Comparison of ENCODE assay signal across 1 cellular context in genomic region chr16:57300387-57301125, GRCh38.
TF ChIP-seq lines count a peak whose summit lies in the region.

No MANE protein-coding gene starts in this region.

TF ChIP-seq in HepG2, 621 proteins besides CTCF, POLR2A, EP300 and RAD21 (continued from another document and continues in another):
- TF ChIP-seq FOXP4 (CRISPR knock-in tag; IDR thresholded peaks at IDR 0.05) (peak; percentile 58; the same call in 1 of the 2 replicates), MED1 (CRISPR knock-in tag; IDR thresholded peaks at IDR 0.05) (peak; percentile 80), MIER2 (CRISPR knock-in tag; IDR thresholded peaks at IDR 0.05) (peak; percentile 85), POGZ (CRISPR knock-in tag; IDR thresholded peaks at IDR 0.05) (peak; percentile 56), BATF2 (CRISPR knock-in tag; IDR thresholded peaks at IDR 0.05) (no peak), LCORL (IDR thresholded peaks at IDR 0.05) (no peak), LCORL (CRISPR knock-in tag; IDR thresholded peaks at IDR 0.05) (peak; percentile 89), ZNF616 (CRISPR knock-in tag; IDR thresholded peaks at IDR 0.05; ENCODE audit: low read depth) (peak; percentile 89; the same call in 1 of the 2 replicates), RAD51 (IDR thresholded peaks at IDR 0.05; ENCODE audit: borderline replicate concordance) (no peak), ARHGAP35 (CRISPR knock-in tag; IDR thresholded peaks at IDR 0.05; ENCODE audit: borderline replicate concordance) (no peak), SRF (IDR thresholded peaks at IDR 0.05; ENCODE audit: low read depth, low read length) (peak; percentile 35; the same call in 1 of the 2 replicates), ZNF234 (CRISPR knock-in tag; conservative IDR thresholded peaks at IDR 0.05) (no peak), ZNF552 (CRISPR knock-in tag; IDR thresholded peaks at IDR 0.05; ENCODE audit: borderline replicate concordance) (no peak), ZNF629 (CRISPR knock-in tag; conservative IDR thresholded peaks at IDR 0.05) (peak; percentile 50), ZNF335 (CRISPR knock-in tag; IDR thresholded peaks at IDR 0.05) (peak; percentile 93), PHF8 (CRISPR knock-in tag; IDR thresholded peaks at IDR 0.05) (no peak), GATAD1 (CRISPR knock-in tag; IDR thresholded peaks at IDR 0.05) (peak; percentile 78), CHD2 (IDR thresholded peaks at IDR 0.05; ENCODE audit: low read depth, low read length) (peak; percentile 12; the same call in 1 of the 2 replicates), ZNF639 (CRISPR knock-in tag; conservative IDR thresholded peaks at IDR 0.05) (no peak), ZSCAN30 (CRISPR knock-in tag; IDR thresholded peaks at IDR 0.05) (no peak), ZBTB7A (CRISPR knock-in tag; IDR thresholded peaks at IDR 0.05) (no peak), MYPOP (CRISPR knock-in tag; IDR thresholded peaks at IDR 0.05) (peak; percentile 81; the same call in 1 of the 2 replicates), ZNF207 (IDR thresholded peaks at IDR 0.05; ENCODE audit: borderline replicate concordance) (no peak; the same call in 1 of the 2 replicates), ZNF503 (CRISPR knock-in tag; IDR thresholded peaks at IDR 0.05) (0 out of 2 replicates have a peak, but pooled peaks have one; percentile 1), MYC (CRISPR knock-in tag; IDR thresholded peaks at IDR 0.05; ENCODE audit: borderline replicate concordance) (peak; percentile 65; the same call in 1 of the 2 replicates), MAFK (conservative IDR thresholded peaks at IDR 0.05 in 1 of 2, IDR thresholded peaks at IDR 0.05 in 1 of 2; ENCODE audit: low read length in 2 of 2) (no peak), ZNF329 (CRISPR knock-in tag; IDR thresholded peaks at IDR 0.05; ENCODE audit: low read depth) (peak; percentile 18; the same call in 1 of the 2 replicates), ZNF230 (CRISPR knock-in tag; IDR thresholded peaks at IDR 0.05) (peak; percentile 93; the same call in 1 of the 2 replicates), NFAT5 (CRISPR knock-in tag; IDR thresholded peaks at IDR 0.05) (no peak), ZSCAN20 (CRISPR knock-in tag; IDR thresholded peaks at IDR 0.05; ENCODE audit: borderline replicate concordance) (no peak; the same call in 1 of the 2 replicates), SUZ12 (IDR thresholded peaks at IDR 0.05; ENCODE audit: low read depth, low read length) (no peak), ZNF280D (CRISPR knock-in tag; IDR thresholded peaks at IDR 0.05) (no peak), ZNF761 (CRISPR knock-in tag; conservative IDR thresholded peaks at IDR 0.05) (peak; percentile 78), ZZZ3 (CRISPR knock-in tag; IDR thresholded peaks at IDR 0.05; ENCODE audit: borderline replicate concordance) (peak; percentile 24; the same call in 1 of the 2 replicates), BORCS8-MEF2B (CRISPR knock-in tag; IDR thresholded peaks at IDR 0.05) (no peak; the same call in none of the 2 replicates), KDM3A (CRISPR knock-in tag; IDR thresholded peaks at IDR 0.05; ENCODE audit: low read depth) (peak; percentile 93), SSRP1 (CRISPR knock-in tag; IDR thresholded peaks at IDR 0.05) (peak; percentile 99; the same call in 1 of the 2 replicates)
- TF ChIP-seq, protein P1, sequence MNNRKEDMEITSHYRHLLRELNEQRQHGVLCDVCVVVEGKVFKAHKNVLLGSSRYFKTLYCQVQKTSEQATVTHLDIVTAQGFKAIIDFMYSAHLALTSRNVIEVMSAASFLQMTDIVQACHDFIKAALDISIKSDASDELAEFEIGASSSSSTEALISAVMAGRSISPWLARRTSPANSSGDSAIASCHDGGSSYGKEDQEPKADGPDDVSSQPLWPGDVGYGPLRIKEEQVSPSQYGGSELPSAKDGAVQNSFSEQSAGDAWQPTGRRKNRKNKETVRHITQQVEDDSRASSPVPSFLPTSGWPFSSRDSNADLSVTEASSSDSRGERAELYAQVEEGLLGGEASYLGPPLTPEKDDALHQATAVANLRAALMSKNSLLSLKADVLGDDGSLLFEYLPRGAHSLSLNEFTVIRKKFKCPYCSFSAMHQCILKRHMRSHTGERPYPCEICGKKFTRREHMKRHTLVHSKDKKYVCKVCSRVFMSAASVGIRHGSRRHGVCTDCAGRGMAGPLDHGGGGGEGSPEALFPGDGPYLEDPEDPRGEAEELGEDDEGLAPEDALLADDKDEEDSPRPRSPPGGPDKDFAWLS (CRISPR knock-in tag; IDR thresholded peaks at IDR 0.05; ENCODE audit: borderline replicate concordance) = peak; percentile 88; the same call in 1 of the 2 replicates
- TF ChIP-seq, protein P2, sequence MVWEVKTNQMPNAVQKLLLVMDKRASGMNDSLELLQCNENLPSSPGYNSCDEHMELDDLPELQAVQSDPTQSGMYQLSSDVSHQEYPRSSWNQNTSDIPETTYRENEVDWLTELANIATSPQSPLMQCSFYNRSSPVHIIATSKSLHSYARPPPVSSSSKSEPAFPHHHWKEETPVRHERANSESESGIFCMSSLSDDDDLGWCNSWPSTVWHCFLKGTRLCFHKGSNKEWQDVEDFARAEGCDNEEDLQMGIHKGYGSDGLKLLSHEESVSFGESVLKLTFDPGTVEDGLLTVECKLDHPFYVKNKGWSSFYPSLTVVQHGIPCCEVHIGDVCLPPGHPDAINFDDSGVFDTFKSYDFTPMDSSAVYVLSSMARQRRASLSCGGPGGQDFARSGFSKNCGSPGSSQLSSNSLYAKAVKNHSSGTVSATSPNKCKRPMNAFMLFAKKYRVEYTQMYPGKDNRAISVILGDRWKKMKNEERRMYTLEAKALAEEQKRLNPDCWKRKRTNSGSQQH (CRISPR knock-in tag; IDR thresholded peaks at IDR 0.05; ENCODE audit: low read depth) = no peak; the same call in 1 of the 2 replicates
- TF ChIP-seq, protein P3, sequence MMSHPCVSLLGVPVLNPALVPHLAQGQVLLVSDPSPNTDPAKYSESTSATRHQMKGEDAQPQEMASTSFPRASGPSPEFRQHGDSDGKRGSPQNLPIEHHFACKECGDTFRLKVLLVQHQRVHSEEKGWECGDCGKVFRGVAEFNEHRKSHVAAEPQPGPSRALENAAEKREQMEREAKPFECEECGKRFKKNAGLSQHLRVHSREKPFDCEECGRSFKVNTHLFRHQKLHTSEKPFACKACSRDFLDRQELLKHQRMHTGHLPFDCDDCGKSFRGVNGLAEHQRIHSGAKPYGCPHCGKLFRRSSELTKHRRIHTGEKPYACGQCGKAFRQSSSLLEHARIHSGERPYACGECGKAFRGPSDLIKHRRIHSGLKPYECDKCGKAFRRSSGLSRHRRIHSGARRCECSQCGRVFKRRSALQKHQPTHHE (CRISPR knock-in tag; IDR thresholded peaks at IDR 0.05; ENCODE audit: borderline replicate concordance) = peak; percentile 28; the same call in 1 of the 2 replicates
